In the genomic region with DNA sequence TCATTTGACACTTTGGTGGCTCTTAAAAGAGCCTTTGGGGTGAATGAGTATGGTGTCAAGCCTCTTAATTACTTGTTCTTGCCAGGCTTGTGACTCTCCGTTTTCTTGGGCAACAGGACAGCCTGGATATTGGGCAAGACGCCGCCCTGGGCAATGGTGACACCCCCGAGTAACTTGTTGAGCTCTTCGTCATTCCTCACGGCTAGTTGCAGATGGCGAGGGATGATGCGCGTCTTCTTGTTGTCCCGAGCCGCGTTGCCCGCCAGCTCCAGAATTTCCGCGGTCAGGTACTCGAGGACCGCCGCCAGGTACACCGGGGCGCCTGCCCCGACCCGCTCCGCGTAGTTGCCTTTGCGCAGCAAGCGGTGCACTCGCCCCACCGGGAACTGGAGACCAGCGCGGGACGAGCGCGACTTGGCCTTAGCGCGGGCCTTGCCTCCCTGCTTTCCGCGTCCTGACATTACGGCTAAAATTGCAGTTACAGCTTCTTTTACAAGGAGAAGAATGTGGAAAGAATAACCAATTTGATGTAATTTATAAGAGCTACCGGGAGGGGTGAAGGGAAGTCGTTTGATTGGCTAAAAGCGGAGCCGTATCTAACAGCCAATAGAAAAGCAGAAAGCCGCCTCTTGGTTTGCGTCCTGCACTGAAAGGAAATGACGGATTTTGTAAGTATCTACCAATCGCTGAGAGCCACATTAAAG, we compare ENCODE assay signal across 8 cellular contexts. TPM values are rescaled to one million over a fixed set of nuclear protein-coding genes. Genes with fewer than 3 reads are reported as not detected.
A peak's percentile ranks its signal among the peaks of the same experiment; 100 is the strongest.
DNase-seq lines count a peak whose midpoint lies in the region; ATAC-seq and TF ChIP-seq lines count a peak whose summit lies in the region.

No MANE protein-coding gene starts in this region.

- H3K27me3 ChIP-seq in kidney epithelial cell (ENCODE audit: control insufficient read depth, insufficient read depth, low read length): no peaks in the 10 kb centered on the region

- ATAC-seq in GM19025 (IDR thresholded peaks at IDR 0.05; ENCODE audit: low read depth, unreplicated experiment) (peak; percentile 38), HG03280 (IDR thresholded peaks at IDR 0.05; ENCODE audit: unreplicated experiment) (peak; percentile 41)
- peak; percentile 67 to 70 for ATAC-seq in activated CD4-positive, CD25-positive, alpha-beta regulatory T cell treated with anti-CD3 and anti-CD28 coated beads, Interleukin-2, amount 50 U/mL, for 24 hours

- peak; percentile 99 for DNase-seq in AG10803 (ENCODE audit: low read depth)
- DNase-seq in NCI-H345 treated with DMSO at 0.1 percent for 48 hours (lab: John Stamatoyannopoulos, UW; ENCODE audit: unreplicated experiment): peak; percentile 100
- DNase-seq in cerebellum (ENCODE audit: low spot score): peak; percentile 95
- DNase-seq in kidney epithelial cell (ENCODE audit: low read depth): peak; percentile 97
- peak; percentile 79 for DNase-seq in stimulated activated CD4-positive, alpha-beta T cell treated with anti-CD3 and anti-CD28 coated beads, Interleukin-15, amount 100 ng/mL, for 24 hours

- H3K36me3 ChIP-seq in kidney epithelial cell (ENCODE audit: control insufficient read depth, insufficient read depth, low read length): no peaks in the 10 kb centered on the region

- H3K4me3 ChIP-seq in AG10803 (ENCODE audit: low read length) (peak overlapping the region; percentile 79), kidney epithelial cell (ENCODE audit: low read depth, low read length) (peak overlapping the region; percentile 55)

- TF ChIP-seq CTCF in AG10803 (conservative IDR thresholded peaks at IDR 0.05; ENCODE audit: low read length): no peak
- TF ChIP-seq CTCF in kidney epithelial cell (IDR thresholded peaks at IDR 0.05; ENCODE audit: insufficient read depth, low read length, poor library complexity, severe bottlenecking): no peak

RNA-seq across cellular contexts. Expression of gene BOLA1, which starts 11.8 kb away (rescaled TPM):
- total RNA-seq in cerebellum: 6.5 TPM
- total RNA-seq in kidney epithelial cell: 17.7 and 27.9 TPM in 2 replicates

RNA-seq across cellular contexts. Expression of gene SV2A, which starts 30.0 kb away (rescaled TPM):
- total RNA-seq in cerebellum: 63.2 TPM
- 13.2 and 14.1 TPM in 2 replicates for total RNA-seq in kidney epithelial cell

RNA-seq across cellular contexts. Expression of gene SF3B4, which starts 40.0 kb away (rescaled TPM):
- total RNA-seq in cerebellum (11.3 TPM), kidney epithelial cell (33.1 and 42.2 TPM in 2 replicates)

RNA-seq across cellular contexts. Expression of gene MTMR11, which starts 49.1 kb away (rescaled TPM):
- total RNA-seq in cerebellum: 8.9 TPM
- 14.1 and 27.9 TPM in 2 replicates for total RNA-seq in kidney epithelial cell

Comparison
In these comparisons a context has a peak if more than half of its experiments do, and no peak if none do; other contexts are left out.
1. Peak in every context shown above with its lines: DNase-seq, ATAC-seq and H3K4me3 ChIP-seq.